Comparison of ENCODE assay signal across 8 cellular contexts in genomic region chr3:10263549-10264363, GRCh38. TPM values are rescaled to one million over a fixed set of nuclear protein-coding genes. Genes with fewer than 3 reads are reported as not detected.
DNase-seq lines count a peak whose midpoint lies in the region; ATAC-seq, FAIRE-seq and TF ChIP-seq lines count a peak whose summit lies in the region.

No MANE protein-coding gene starts in this region.

- H3K27ac ChIP-seq in PC-9 = no peak overlapping the region
- peak overlapping the region in 1 of 10 donors; percentile 0 for H3K27ac ChIP-seq in heart right ventricle
- peak overlapping the region in 6 of 8 donors; percentile 3 to 62 (median 28) for H3K27ac ChIP-seq in spleen

- intact Hi-C loops in PC-9 (cut with micrococcal nuclease; ENCODE audit: unreplicated experiment) = no loop called here
- intact Hi-C loops in heart right ventricle (cut with DNase I) = no loop called here
- intact Hi-C loops in spleen (cut with DNase I; ENCODE audit: low total_unique reads) = no loop called here

- ATAC-seq in heart right ventricle (peak in 5 of 8 donors; percentile 62 to 80 (median 65)), HG03520 (IDR thresholded peaks at IDR 0.05; ENCODE audit: unreplicated experiment) (no peak)

- no peak for TF ChIP-seq POLR2A in spleen (IDR thresholded peaks at IDR 0.05)

- H3K27me3 ChIP-seq in PC-9 (ENCODE audit: insufficient read depth, low read depth) = no peaks in the 10 kb centered on the region
- no peaks in the 10 kb centered on the region for H3K27me3 ChIP-seq in heart right ventricle
- no peaks in the 10 kb centered on the region for H3K27me3 ChIP-seq in spleen (replicated peaks in 1 of 7)

- BruUV-seq in PC-9 (replicated peaks; lab: Mats Ljungman, UMichigan) = no TSS peak

- TF ChIP-seq CTCF in GM10248 (IDR thresholded peaks at IDR 0.05; ENCODE audit: control extremely low read depth, extremely low read depth, low read depth, missing control alignments) (peak; percentile 16), PC-9 (conservative IDR thresholded peaks at IDR 0.05) (peak; percentile 69; the same call in 1 of the 2 replicates), heart right ventricle (IDR thresholded peaks at IDR 0.05) (peak in 8 of 9 donors; percentile 16 to 53 (median 38)), spleen (IDR thresholded peaks at IDR 0.05 in 8 of 11, conservative IDR thresholded peaks at IDR 0.05 in 3 of 11) (peak in 9 of 11 experiments; percentile 11 to 64 (median 40))

- no peak overlapping the region for H2AFZ ChIP-seq in PC-9

- peaks cover 24% of the 10 kb centered on the region for H3K79me2 ChIP-seq in PC-9 (ENCODE audit: low read depth)

- CTCF ChIA-PET in GM10248 (lab: Yijun Ruan, JAX) (interaction anchor here (0.7 to 2.5 kb wide), 17 partner anchors 9 to 531 kb away, joined by 3 to 11 read pairs (median 3); partner anchors contain the start of genes GHRL and TATDN2), PC-9 (lab: Charles Lee) (interaction anchor here (0.5 kb wide), 1 partner anchor 32 kb away, joined by 7 read pairs; no protein-coding TSS in a partner anchor)

- H3K9me2 ChIP-seq in PC-9 (ENCODE audit: insufficient read depth) = no peaks in the 10 kb centered on the region

- H4K20me1 ChIP-seq in PC-9 (ENCODE audit: insufficient read depth) = peaks cover 15% of the 10 kb centered on the region

- H3K4me1 ChIP-seq in PC-9 (replicated peaks; ENCODE audit: insufficient read depth) = no peaks in the 10 kb centered on the region
- H3K4me1 ChIP-seq in heart right ventricle = peaks cover 0 to 38% (median 23%) of the 10 kb centered on the region in 9 donors
- peaks cover 6 to 98% (median 48%) of the 10 kb centered on the region in 6 donors for H3K4me1 ChIP-seq in spleen

- WGBS in heart right ventricle, 2 donors = 63 to 67% methylated on average over 12 of the region's 12 CpGs
- 62 to 73% (median 68%) methylated on average over 12 of the region's 12 CpGs for WGBS in spleen, 5 donors

- peaks cover 34% of the 10 kb centered on the region for H3K36me3 ChIP-seq in PC-9 (ENCODE audit: low read depth)
- peaks cover 0 to 94% (median 11%) of the 10 kb centered on the region in 9 donors for H3K36me3 ChIP-seq in heart right ventricle
- H3K36me3 ChIP-seq in spleen = peaks cover 0 to 99% (median 47%) of the 10 kb centered on the region in 6 donors

- no peak overlapping the region for H3K4me2 ChIP-seq in PC-9

- H3K4me3 ChIP-seq in PC-9 = no peak overlapping the region
- no peak overlapping the region for H3K4me3 ChIP-seq in heart right ventricle
- H3K4me3 ChIP-seq in spleen = peak overlapping the region in 1 of 8 donors; percentile 24

- POLR2A ChIA-PET in GM10248 (lab: Yijun Ruan, JAX) = interaction anchor here (1.9 kb wide), 1 partner anchor 16 kb away, joined by 4 read pairs; the partner anchor contains the start of gene TATDN2
- POLR2A ChIA-PET in PC-9 (lab: Charles Lee; ENCODE audit: unreplicated experiment) = no interaction called here

- FAIRE-seq in HTR-8/SVneo (lab: Jason Lieb, UNC) = no peak

- no peak for DNase-seq in GM10248 (ENCODE audit: extremely low spot score)
- peak in 1 of 2 experiments; percentile 9 for DNase-seq in PC-9
- peak; percentile 14 for DNase-seq in activated gamma-delta T cell (lab: John Stamatoyannopoulos, UW)
- DNase-seq in heart right ventricle = peak in 1 of 2 donors; percentile 28
- peak; percentile 68 for DNase-seq in spleen
- DNase-seq in HTR-8/SVneo (ENCODE audit: insufficient read length, low spot score) = no peak
- no peak for DNase-seq in NCI-H1694 treated with DMSO at 0.1 percent for 48 hours (lab: John Stamatoyannopoulos, UW)

- peaks cover 3% of the 10 kb centered on the region; the same call in 1 of the 2 replicates for H3F3A ChIP-seq in PC-9 (ENCODE audit: insufficient read depth, low read depth)

- H3K9me3 ChIP-seq in PC-9 (ENCODE audit: insufficient read depth, low read depth) = no peaks in the 10 kb centered on the region
- H3K9me3 ChIP-seq in heart right ventricle = no peaks in the 10 kb centered on the region
- no peaks in the 10 kb centered on the region for H3K9me3 ChIP-seq in spleen

RNA-seq across cellular contexts. Expression of gene TATDN2, which starts 15.5 kb away (rescaled TPM):
- total RNA-seq in PC-9 (2021) (27.3 and 34.0 TPM in 2 replicates), heart right ventricle (10 to 100 TPM; 14.7 to 19.6 (median 17.7) TPM), spleen (10 to 100 TPM; 32.8 to 56.1 (median 48.6) TPM)
- polyA plus RNA-seq in heart right ventricle (10 to 100 TPM in 1 of 2 donors, 1 to 10 TPM in 1; 9.6 to 16.1 TPM), spleen (10 to 100 TPM; 15.4 to 20.4 (median 16.2) TPM)

RNA-seq across cellular contexts. Expression of gene GHRL, which starts 29.0 kb away (rescaled TPM):
- total RNA-seq in PC-9 (2021) (0.48 TPM in 1 of 2 replicates, not detected in the other), heart right ventricle (1 to 10 TPM in 1 of 10 donors, under 1 TPM in 6, not detected in 3; 0.32 to 1.0 (median 0.81) TPM), spleen (1 to 10 TPM; 1.1 to 8.0 (median 3.8) TPM)
- polyA plus RNA-seq in heart right ventricle (under 1 TPM; 0.12 to 0.88 TPM), spleen (1 to 10 TPM; 3.6 to 6.6 (median 5.0) TPM)

RNA-seq across cellular contexts. Expression of gene SEC13, which starts 57.2 kb away (rescaled TPM):
- 113 and 121 TPM in 2 replicates for total RNA-seq in PC-9 (2021)
- 10 to 100 TPM; 48.0 to 69.6 (median 52.4) TPM for total RNA-seq in heart right ventricle
- polyA plus RNA-seq in heart right ventricle = 100 to 1,000 TPM in 1 of 2 donors, 10 to 100 TPM in 1; 28.4 to 175 TPM
- total RNA-seq in spleen = 100 to 1,000 TPM in 1 of 7 donors, 10 to 100 TPM in 6; 61.6 to 115 (median 71.2) TPM
- polyA plus RNA-seq in spleen = 10 to 100 TPM; 52.1 to 78.7 (median 68.0) TPM

Comparison
In these comparisons a context has a peak if more than half of its experiments do, and no peak if none do; other contexts are left out.
1. DNase-seq: peak in activated gamma-delta T cell (single experiment) and spleen (single experiment); none in GM10248 (single experiment), HTR-8/SVneo (single experiment) and NCI-H1694 treated with DMSO at 0.1 percent for 48 hours (single experiment).
2. CTCF ChIP-seq: peak in every context shown above with its lines; median percentile 69 in PC-9; 40 in spleen; 38 in heart right ventricle; 16 in GM10248.